14 cellular contexts compared by ENCODE assay signal in genomic region chr2:136383161-136383560, GRCh38.
A peak's percentile ranks its signal among the peaks of the same experiment; 100 is the strongest.
DNase-seq lines count a peak whose midpoint lies in the region; ATAC-seq and TF ChIP-seq lines count a peak whose summit lies in the region.
"Had no signal": no experiment of that assay in that cellular context is flagged by ENCODE, and none has a peak within 500 bp of the region (broad histone marks: within the 10 kb centered on the region; RNA-seq: fewer than 3 reads in every experiment).

No MANE protein-coding gene starts in this region.

- H3K4me3 Mint-ChIP-seq in activated T-cell treated with anti-CD3 and anti-CD28 coated beads, Interleukin-2, amount 50 U/mL, for 24 hours = no peak overlapping the region
- no peak overlapping the region for H3K4me3 Mint-ChIP-seq in activated T-cell treated with anti-CD3 and anti-CD28 coated beads, Interleukin-2, amount 50 U/mL, for 4 hours
- no peak overlapping the region for H3K4me3 Mint-ChIP-seq in activated CD8-positive, alpha-beta T cell treated with anti-CD3 and anti-CD28 coated beads, Interleukin-2, amount 10 ng/mL, durations not matched to agents 7 days and 5 days

- no peak for ATAC-seq in activated T-cell treated with anti-CD3 and anti-CD28 coated beads, Interleukin-2, amount 50 U/mL, for 4 hours
- no peak for ATAC-seq in activated CD8-positive, alpha-beta T cell treated with anti-CD3 and anti-CD28 coated beads, Interleukin-2, amount 10 ng/mL, durations not matched to agents 7 days and 5 days
- ATAC-seq in HG03354 (IDR thresholded peaks at IDR 0.05; ENCODE audit: poor library complexity, severe bottlenecking, unreplicated experiment) (no peak), left ventricle myocardium superior (no peak)

- no peaks in the 10 kb centered on the region for H3K27me3 ChIP-seq in spleen (replicated peaks in 1 of 7)

- POLR2A ChIA-PET in activated CD8-positive, alpha-beta T cell treated with anti-CD3 and anti-CD28 coated beads, Interleukin-2, amount 10 ng/mL, durations not matched to agents 7 days and 5 days (lab: Charles Lee) = interaction anchor here (0.5 to 3.8 kb wide), 5 partner anchors 251 to 569 kb away, joined by 3 to 17 read pairs (median 6); no protein-coding TSS in a partner anchor

- H3K27ac ChIP-seq in spleen = peak overlapping the region in 7 of 8 donors; percentile 55 to 86 (median 75)

- intact Hi-C loops in spleen (cut with DNase I; ENCODE audit: low total_unique reads) (loop anchor here (5.0 kb wide), 1 partner anchor 466 kb away; no protein-coding TSS in a partner anchor), left ventricle myocardium superior (cut with micrococcal nuclease) (no loop called here)

- H3K4me3 ChIP-seq in spleen = peak overlapping the region in 1 of 8 donors; percentile 47
- H3K4me3 ChIP-seq: mucosa of descending colon had no signal

- H3K4me1 ChIP-seq in spleen = peaks cover 4 to 54% (median 34%) of the 10 kb centered on the region in 6 donors

- peaks cover 55% of the 10 kb centered on the region for H3K4me1 Mint-ChIP-seq in activated T-cell treated with anti-CD3 and anti-CD28 coated beads, Interleukin-2, amount 50 U/mL, for 24 hours (ENCODE audit: low read depth)
- H3K4me1 Mint-ChIP-seq in activated T-cell treated with anti-CD3 and anti-CD28 coated beads, Interleukin-2, amount 50 U/mL, for 4 hours (ENCODE audit: low read depth) = peaks cover 50% of the 10 kb centered on the region
- H3K4me1 Mint-ChIP-seq in activated CD8-positive, alpha-beta T cell treated with anti-CD3 and anti-CD28 coated beads, Interleukin-2, amount 10 ng/mL, durations not matched to agents 7 days and 5 days (ENCODE audit: low read depth) = peaks cover 58% of the 10 kb centered on the region

- TF ChIP-seq POLR2A in spleen (IDR thresholded peaks at IDR 0.05) = no peak

- CTCF ChIA-PET in activated CD8-positive, alpha-beta T cell treated with anti-CD3 and anti-CD28 coated beads, Interleukin-2, amount 10 ng/mL, durations not matched to agents 7 days and 5 days (lab: Charles Lee) = interaction anchor here (0.6 to 13.8 kb wide), 21 partner anchors 11 to 1379 kb away, joined by 3 to 338 read pairs (median 7); partner anchors contain the start of gene MCM6

- no peaks in the 10 kb centered on the region for H3K9me3 ChIP-seq in spleen
- H3K9me3 ChIP-seq: mucosa of descending colon had no signal

- 68 to 79% (median 76%) methylated on average over 3 of the region's 3 CpGs for WGBS in spleen, 5 donors

- no peaks in the 10 kb centered on the region for H3K36me3 ChIP-seq in spleen

- no peak for TF ChIP-seq CTCF in spleen (IDR thresholded peaks at IDR 0.05 in 8 of 11, conservative IDR thresholded peaks at IDR 0.05 in 3 of 11)

- no peaks in the 10 kb centered on the region for H3K36me3 Mint-ChIP-seq in activated T-cell treated with anti-CD3 and anti-CD28 coated beads, Interleukin-2, amount 50 U/mL, for 24 hours (ENCODE audit: low read depth)
- no peaks in the 10 kb centered on the region for H3K36me3 Mint-ChIP-seq in activated T-cell treated with anti-CD3 and anti-CD28 coated beads, Interleukin-2, amount 50 U/mL, for 4 hours (ENCODE audit: insufficient read depth)
- no peaks in the 10 kb centered on the region for H3K36me3 Mint-ChIP-seq in activated CD8-positive, alpha-beta T cell treated with anti-CD3 and anti-CD28 coated beads, Interleukin-2, amount 10 ng/mL, durations not matched to agents 7 days and 5 days (ENCODE audit: low read depth)

- H3K9me3 Mint-ChIP-seq in activated T-cell treated with anti-CD3 and anti-CD28 coated beads, Interleukin-2, amount 50 U/mL, for 24 hours = no peaks in the 10 kb centered on the region
- H3K9me3 Mint-ChIP-seq in activated T-cell treated with anti-CD3 and anti-CD28 coated beads, Interleukin-2, amount 50 U/mL, for 4 hours = no peaks in the 10 kb centered on the region
- H3K9me3 Mint-ChIP-seq in activated CD8-positive, alpha-beta T cell treated with anti-CD3 and anti-CD28 coated beads, Interleukin-2, amount 10 ng/mL, durations not matched to agents 7 days and 5 days (ENCODE audit: insufficient read depth) = no peaks in the 10 kb centered on the region

- H3K27ac Mint-ChIP-seq in activated T-cell treated with anti-CD3 and anti-CD28 coated beads, Interleukin-2, amount 50 U/mL, for 24 hours = peak overlapping the region; percentile 95
- H3K27ac Mint-ChIP-seq in activated CD8-positive, alpha-beta T cell treated with anti-CD3 and anti-CD28 coated beads, Interleukin-2, amount 10 ng/mL, durations not matched to agents 7 days and 5 days = peak overlapping the region; percentile 91

- no peak for DNase-seq in activated T-cell treated with anti-CD3 and anti-CD28 coated beads, Interleukin-2, amount 50 U/mL, for 24 hours
- DNase-seq in activated T-cell treated with anti-CD3 and anti-CD28 coated beads, Interleukin-2, amount 50 U/mL, for 4 hours = no peak
- DNase-seq in NCI-H524 (lab: John Stamatoyannopoulos, UW) = peak; percentile 53 to 85
- DNase-seq in activated CD8-positive, alpha-beta T cell treated with anti-CD3 and anti-CD28 coated beads, Interleukin-2, amount 10 ng/mL, durations not matched to agents 7 days and 5 days = no peak
- no peak for DNase-seq in spleen
- no peak for DNase-seq in left ventricle myocardium superior
- no peak for DNase-seq in NCI-H774 (lab: John Stamatoyannopoulos, UW)
- DNase-seq: activated CD4-positive, alpha-beta T cell treated with anti-CD3 and anti-CD28 coated beads, Interleukin-2, amount 50 U/mL, for 4 hours; hypothalamus; KBM-7; NCI-H1105 treated with DMSO at 0.1 percent for 48 hours; SIG-M5 had no signal

- no peaks in the 10 kb centered on the region for H3K27me3 Mint-ChIP-seq in activated T-cell treated with anti-CD3 and anti-CD28 coated beads, Interleukin-2, amount 50 U/mL, for 24 hours
- no peaks in the 10 kb centered on the region for H3K27me3 Mint-ChIP-seq in activated T-cell treated with anti-CD3 and anti-CD28 coated beads, Interleukin-2, amount 50 U/mL, for 4 hours (ENCODE audit: low read depth)
- H3K27me3 Mint-ChIP-seq in activated CD8-positive, alpha-beta T cell treated with anti-CD3 and anti-CD28 coated beads, Interleukin-2, amount 10 ng/mL, durations not matched to agents 7 days and 5 days (ENCODE audit: low read depth) = no peaks in the 10 kb centered on the region

Comparison
In these comparisons a context has a peak if more than half of its experiments do, and no peak if none do; other contexts are left out.
1. DNase-seq: peak in NCI-H524 (2 of 2); none in activated T-cell treated with anti-CD3 and anti-CD28 coated beads, Interleukin-2, amount 50 U/mL, for 24 hours (single experiment), activated T-cell treated with anti-CD3 and anti-CD28 coated beads, Interleukin-2, amount 50 U/mL, for 4 hours (single experiment), activated CD8-positive, alpha-beta T cell treated with anti-CD3 and anti-CD28 coated beads, Interleukin-2, amount 10 ng/mL, durations not matched to agents 7 days and 5 days (single experiment), spleen (single experiment), left ventricle myocardium superior (single experiment) and NCI-H774 (single experiment).